ENCODE assay signal across 17 cellular contexts in genomic region chr9:120098584-120098983, GRCh38.
"Had no signal": no experiment of that assay in that cellular context is flagged by ENCODE, and none has a peak within 500 bp of the region (broad histone marks: within the 10 kb centered on the region; RNA-seq: fewer than 3 reads in every experiment).

No MANE protein-coding gene starts in this region.

- H3K9me3 ChIP-seq: esophagus muscularis mucosa, gastroesophageal sphincter, heart left ventricle, left lung, lower lobe of right lung had no signal

- H3K4me2 ChIP-seq: hepatocyte had no signal

- H3K27ac Mint-ChIP-seq: immature natural killer cell had no signal

- H3K79me2 ChIP-seq: hepatocyte had no signal

- H3K36me3 ChIP-seq: esophagus muscularis mucosa, gastroesophageal sphincter, heart left ventricle, left lung, lower lobe of right lung had no signal

- DNase-seq: dermis blood vessel endothelial cell; dorsolateral prefrontal cortex; effector CD4-positive, alpha-beta T cell; foreskin keratinocyte; heart left ventricle; hypothalamus; immature natural killer cell; left cardiac atrium; left lung; left ventricle myocardium superior; lower lobe of right lung; mesenchymal stem cell; midbrain had no signal

- H3K4me1 ChIP-seq: esophagus muscularis mucosa, foreskin keratinocyte, gastroesophageal sphincter, heart left ventricle, left lung, lower lobe of right lung had no signal

- H3K4me3 Mint-ChIP-seq: immature natural killer cell had no signal

- H2AFZ ChIP-seq: hepatocyte had no signal

- H3K36me3 Mint-ChIP-seq: immature natural killer cell had no signal

- H3K27ac ChIP-seq: coronary artery, dorsolateral prefrontal cortex, esophagus muscularis mucosa, foreskin keratinocyte, gastroesophageal sphincter, heart left ventricle, hepatocyte, left lung, lower lobe of right lung had no signal

- H3K27me3 ChIP-seq: dorsolateral prefrontal cortex, esophagus muscularis mucosa, foreskin keratinocyte, gastroesophageal sphincter, hepatocyte, left lung had no signal

- H3K4me1 Mint-ChIP-seq: immature natural killer cell had no signal

- H3K4me3 ChIP-seq: coronary artery, dorsolateral prefrontal cortex, esophagus muscularis mucosa, gastroesophageal sphincter, heart left ventricle, hepatocyte, left lung, lower lobe of right lung had no signal

- ATAC-seq: foreskin keratinocyte, gastroesophageal sphincter, heart left ventricle, left cardiac atrium, left lung, left ventricle myocardium superior, lower lobe of right lung had no signal
